ENCODE assay signal across 8 cellular contexts in the genomic region with DNA sequence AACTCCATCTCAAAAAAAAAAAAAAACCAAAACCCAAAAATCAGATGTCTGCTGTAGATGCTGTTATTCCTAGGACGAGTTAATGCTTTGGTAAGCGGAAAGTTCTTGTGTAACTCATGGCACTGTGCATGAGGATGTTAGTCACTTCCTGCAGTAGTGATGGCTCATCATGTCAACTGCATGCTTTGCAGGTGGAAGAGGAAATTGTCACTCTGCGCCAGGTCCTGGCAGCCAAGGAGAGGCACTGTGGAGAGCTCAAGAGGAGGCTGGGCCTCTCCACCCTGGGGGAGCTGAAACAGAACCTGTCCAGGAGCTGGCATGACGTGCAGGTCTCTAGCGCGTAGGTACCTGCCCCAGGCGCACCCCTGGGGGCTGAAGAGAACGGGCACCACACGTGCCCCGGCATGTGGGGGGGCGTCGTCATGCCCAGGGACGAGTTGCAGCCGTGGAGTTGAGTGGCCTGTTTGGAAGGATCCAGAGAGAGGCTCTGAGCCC. TPM values are rescaled to one million over a fixed set of nuclear protein-coding genes. Genes with fewer than 3 reads are reported as not detected.
DNase-seq lines count a peak whose midpoint lies in the region; ATAC-seq and TF ChIP-seq lines count a peak whose summit lies in the region.

No MANE protein-coding gene starts in this region.

- H3K27me3 ChIP-seq in foreskin keratinocyte = no peaks in the 10 kb centered on the region

- peaks cover 0 to 86% (median 26%) of the 10 kb centered on the region in 3 donors for H3K36me3 Mint-ChIP-seq in naive thymus-derived CD8-positive, alpha-beta T cell

- peak; percentile 90 for ATAC-seq in foreskin keratinocyte
- ATAC-seq in GM18511 (IDR thresholded peaks at IDR 0.05; ENCODE audit: unreplicated experiment) = no peak
- no peak for ATAC-seq in HG02759 (IDR thresholded peaks at IDR 0.05; ENCODE audit: unreplicated experiment)
- ATAC-seq in naive thymus-derived CD8-positive, alpha-beta T cell = no peak

- peak; percentile 4 for TF ChIP-seq CTCF in foreskin keratinocyte (conservative IDR thresholded peaks at IDR 0.05)

- H3K27ac ChIP-seq in foreskin keratinocyte = no peak overlapping the region

- peak overlapping the region in 2 of 10 donors; percentile 64 to 80 for H3K27ac Mint-ChIP-seq in naive thymus-derived CD8-positive, alpha-beta T cell

- H3K4me1 ChIP-seq in foreskin keratinocyte = peaks cover 5% of the 10 kb centered on the region

- H3K27me3 Mint-ChIP-seq in naive thymus-derived CD8-positive, alpha-beta T cell = no peaks in the 10 kb centered on the region

- POLR2A ChIA-PET in naive thymus-derived CD8-positive, alpha-beta T cell (lab: Charles Lee) = interaction anchor here (0.7 to 1.8 kb wide), 6 partner anchors 8 to 238 kb away, joined by 3 to 6 read pairs (median 4); a partner anchor contains a TSS

- peaks cover 5 to 12% (median 8%) of the 10 kb centered on the region in 4 donors for H3K4me1 Mint-ChIP-seq in naive thymus-derived CD8-positive, alpha-beta T cell

- peak; percentile 96 for DNase-seq in HT1080 (ENCODE audit: low read depth)
- DNase-seq in activated CD4-positive, alpha-beta T cell treated with anti-CD3 and anti-CD28 coated beads, Interleukin-2, amount 50 U/mL, for 48 hours = peak; percentile 53 to 65
- DNase-seq in foreskin keratinocyte = peak; percentile 77 to 89
- DNase-seq in stimulated activated CD4-positive, alpha-beta T cell treated with anti-CD3 and anti-CD28 coated beads, Interleukin-2, amount 100 ng/mL, for 24 hours = peak; percentile 53
- no peak for DNase-seq in naive thymus-derived CD8-positive, alpha-beta T cell
- no peak for DNase-seq in cerebellum (ENCODE audit: low spot score)

- H3K4me3 Mint-ChIP-seq in naive thymus-derived CD8-positive, alpha-beta T cell = peak overlapping the region in 1 of 10 donors; percentile 22

- no peaks in the 10 kb centered on the region for H3K9me3 Mint-ChIP-seq in naive thymus-derived CD8-positive, alpha-beta T cell

RNA-seq across cellular contexts. Expression of a gene that starts 8.5 kb away (rescaled TPM):
- total RNA-seq in HT1080 (2014; rRNA removed; shearing (Covaris generic)) = 119 and 120 TPM in 2 replicates
- polyA plus RNA-seq in HT1080 (2015; cell fraction: cytosol; rRNA removed) = 172 and 187 TPM in 2 replicates
- polyA plus RNA-seq in HT1080 (2015; cell fraction: nucleus; rRNA removed) = 110 and 132 TPM in 2 replicates
- total RNA-seq in foreskin keratinocyte (137 and 144 TPM in 2 replicates), cerebellum (33.1 TPM)
- 128 and 133 TPM in 2 replicates for polyA plus RNA-seq in foreskin keratinocyte
- 10 to 100 TPM; 39.3 to 42.0 TPM for total RNA-seq in naive thymus-derived CD8-positive, alpha-beta T cell
- 10 to 100 TPM; 56.4 to 79.0 (median 68.3) TPM for polyA plus RNA-seq in naive thymus-derived CD8-positive, alpha-beta T cell

RNA-seq across cellular contexts. Expression of a gene that starts 12.2 kb away (rescaled TPM):
- not detected in 2 replicates for total RNA-seq in HT1080 (2014; rRNA removed; shearing (Covaris generic))
- not detected in 2 replicates for polyA plus RNA-seq in HT1080 (2015; cell fraction: cytosol; rRNA removed)
- not detected in 2 replicates for polyA plus RNA-seq in HT1080 (2015; cell fraction: nucleus; rRNA removed)
- not detected in 2 replicates for total RNA-seq in foreskin keratinocyte
- not detected in 2 replicates for polyA plus RNA-seq in foreskin keratinocyte
- not detected for total RNA-seq in naive thymus-derived CD8-positive, alpha-beta T cell
- polyA plus RNA-seq in naive thymus-derived CD8-positive, alpha-beta T cell = under 1 TPM; 0.29 to 0.60 (median 0.57) TPM
- total RNA-seq in cerebellum = not detected

RNA-seq across cellular contexts. Expression of a gene that starts 21.4 kb away (rescaled TPM):
- total RNA-seq in HT1080 (2014; rRNA removed; shearing (Covaris generic)) = 51.4 and 60.0 TPM in 2 replicates
- 25.7 and 28.9 TPM in 2 replicates for polyA plus RNA-seq in HT1080 (2015; cell fraction: cytosol; rRNA removed)
- polyA plus RNA-seq in HT1080 (2015; cell fraction: nucleus; rRNA removed) = 35.5 and 36.6 TPM in 2 replicates
- total RNA-seq in foreskin keratinocyte (71.1 and 74.0 TPM in 2 replicates), cerebellum (53.4 TPM)
- polyA plus RNA-seq in foreskin keratinocyte = 35.8 and 37.0 TPM in 2 replicates
- total RNA-seq in naive thymus-derived CD8-positive, alpha-beta T cell = 10 to 100 TPM; 51.8 to 52.9 TPM
- polyA plus RNA-seq in naive thymus-derived CD8-positive, alpha-beta T cell = 1 to 10 TPM; 4.7 to 7.1 (median 6.7) TPM

RNA-seq across cellular contexts. Expression of a gene that starts 42.5 kb away (rescaled TPM):
- total RNA-seq in HT1080 (2014; rRNA removed; shearing (Covaris generic)) = 0.19 and 0.20 TPM in 2 replicates
- 0.36 and 0.49 TPM in 2 replicates for polyA plus RNA-seq in HT1080 (2015; cell fraction: cytosol; rRNA removed)
- polyA plus RNA-seq in HT1080 (2015; cell fraction: nucleus; rRNA removed) = 0.29 and 0.66 TPM in 2 replicates
- total RNA-seq in foreskin keratinocyte (0.20 and 0.21 TPM in 2 replicates), cerebellum (20.3 TPM)
- polyA plus RNA-seq in foreskin keratinocyte = 0.06 and 0.09 TPM in 2 replicates
- total RNA-seq in naive thymus-derived CD8-positive, alpha-beta T cell = not detected
- under 1 TPM; 0.06 to 0.08 (median 0.06) TPM for polyA plus RNA-seq in naive thymus-derived CD8-positive, alpha-beta T cell

Comparison
In these comparisons a context has a peak if more than half of its experiments do, and no peak if none do; other contexts are left out.
1. DNase-seq: peak in HT1080 (single experiment), activated CD4-positive, alpha-beta T cell treated with anti-CD3 and anti-CD28 coated beads, Interleukin-2, amount 50 U/mL, for 48 hours (2 of 2), foreskin keratinocyte (2 of 2) and stimulated activated CD4-positive, alpha-beta T cell treated with anti-CD3 and anti-CD28 coated beads, Interleukin-2, amount 100 ng/mL, for 24 hours (2 of 2); none in naive thymus-derived CD8-positive, alpha-beta T cell (0 of 10) and cerebellum (single experiment).